ENCODE assay signal across 17 cellular contexts in genomic region chr19:40423227-40423566, GRCh38. TPM values are rescaled to one million over a fixed set of nuclear protein-coding genes. Genes with fewer than 3 reads are reported as not detected.
DNase-seq lines count a peak whose midpoint lies in the region; ATAC-seq and TF ChIP-seq lines count a peak whose summit lies in the region.
"Had no signal": no experiment of that assay in that cellular context is flagged by ENCODE, and none has a peak within 500 bp of the region (broad histone marks: within the 10 kb centered on the region; RNA-seq: fewer than 3 reads in every experiment).

No MANE protein-coding gene starts in this region.

- H3K27me3 Mint-ChIP-seq in chondrocyte (ENCODE audit: low read depth) (no peaks in the 10 kb centered on the region), nephron (ENCODE audit: low read depth) (no peaks in the 10 kb centered on the region)

- TF ChIP-seq EP300 in upper lobe of left lung (IDR thresholded peaks at IDR 0.05) = no peak

- 83 to 85% methylated on average over 13 to 14 of the region's 14 CpGs for WGBS in upper lobe of left lung, 2 donors

- H3K9me3 ChIP-seq in left ventricle myocardium inferior (replicated peaks) (no peaks in the 10 kb centered on the region), upper lobe of left lung (no peaks in the 10 kb centered on the region)
- H3K9me3 ChIP-seq: testis had no signal

- no peaks in the 10 kb centered on the region for H3K27me3 ChIP-seq in left ventricle myocardium inferior (ENCODE audit: low read depth)
- no peaks in the 10 kb centered on the region for H3K27me3 ChIP-seq in upper lobe of left lung
- H3K27me3 ChIP-seq: testis had no signal

- no peak for DNase-seq in left ventricle myocardium inferior
- DNase-seq in Right ventricle myocardium superior = no peak
- DNase-seq in chondrocyte (ENCODE audit: low spot score) = no peak
- no peak for DNase-seq in upper lobe of left lung
- no peak for DNase-seq in NCI-H1417 treated with DMSO at 0.1 percent for 48 hours (lab: John Stamatoyannopoulos, UW)
- DNase-seq: activated CD4-positive, alpha-beta T cell treated with anti-CD3 and anti-CD28 coated beads, Interleukin-2, amount 50 U/mL, for 1 hour; activated effector memory CD4-positive, alpha-beta T cell treated with Interleukin-2 at 50 U/mL for 16 hours; DMS153; NCI-H2081; NCI-H69; nucleus accumbens; RPMI8226; T-helper 9 cell; testis had no signal

- H3K27ac Mint-ChIP-seq in chondrocyte (ENCODE audit: unreplicated experiment) (peak overlapping the region; percentile 27), nephron (no peak overlapping the region)

- H3K4me1 Mint-ChIP-seq in chondrocyte (ENCODE audit: low read depth) = peaks cover 31% of the 10 kb centered on the region
- peaks cover 30% of the 10 kb centered on the region for H3K4me1 Mint-ChIP-seq in nephron

- ATAC-seq in Right ventricle myocardium superior (ENCODE audit: poor library complexity) (no peak), upper lobe of left lung (ENCODE audit: low FRiP score in 2 of 2) (no peak), SK-N-SH treated with all-trans-retinoic acid at 6 μM for 48 hours (no peak), GM21737 (IDR thresholded peaks at IDR 0.05; ENCODE audit: unreplicated experiment) (no peak)

- peak overlapping the region; percentile 99 for H3K27ac ChIP-seq in left ventricle myocardium inferior (replicated peaks)
- peak overlapping the region; percentile 97 to 100 (median 99) for H3K27ac ChIP-seq in upper lobe of left lung

- intact Hi-C loops in left ventricle myocardium inferior (cut with micrococcal nuclease) = no loop called here
- intact Hi-C loops in Right ventricle myocardium superior (cut with DNase I) = no loop called here

- peaks cover 13% of the 10 kb centered on the region for H3K36me3 ChIP-seq in left ventricle myocardium inferior
- H3K36me3 ChIP-seq in upper lobe of left lung = peaks cover 9 to 21% (median 11%) of the 10 kb centered on the region in 4 donors

- H3K4me3 Mint-ChIP-seq in chondrocyte (ENCODE audit: unreplicated experiment) (no peak overlapping the region), nephron (peak overlapping the region in 2 of 3 experiments; percentile 12 to 19)

- H3K4me1 ChIP-seq in left ventricle myocardium inferior (peaks cover 64% of the 10 kb centered on the region), upper lobe of left lung (peaks cover 51 to 63% (median 60%) of the 10 kb centered on the region in 4 donors)

- no peak for TF ChIP-seq POLR2A in upper lobe of left lung (IDR thresholded peaks at IDR 0.05)

- TF ChIP-seq CTCF in left ventricle myocardium inferior (IDR thresholded peaks at IDR 0.05; ENCODE audit: borderline replicate concordance) (no peak), chondrocyte (IDR thresholded peaks at IDR 0.05) (no peak), nephron (IDR thresholded peaks at IDR 0.05; ENCODE audit: unreplicated experiment in 3 of 3) (no peak), upper lobe of left lung (IDR thresholded peaks at IDR 0.05) (no peak)

- H3K36me3 Mint-ChIP-seq in chondrocyte (ENCODE audit: low read depth) (peaks cover 6% of the 10 kb centered on the region), nephron (ENCODE audit: low read depth) (peaks cover 6% of the 10 kb centered on the region)

- no peaks in the 10 kb centered on the region for H3K9me3 Mint-ChIP-seq in chondrocyte (ENCODE audit: low read depth)
- no peaks in the 10 kb centered on the region for H3K9me3 Mint-ChIP-seq in nephron

- peak overlapping the region; percentile 97 for H3K4me3 ChIP-seq in left ventricle myocardium inferior
- peak overlapping the region in 1 of 4 donors; percentile 75 for H3K4me3 ChIP-seq in upper lobe of left lung
- H3K4me3 ChIP-seq: testis had no signal

TF ChIP-seq in SK-N-SH treated with all-trans-retinoic acid at 6 μM for 48 hours, 23 proteins besides CTCF, POLR2A, EP300 and RAD21:
- TF ChIP-seq RARB (CRISPR knock-in tag; IDR thresholded peaks at IDR 0.05) = no peak
- TF ChIP-seq, protein P1, sequence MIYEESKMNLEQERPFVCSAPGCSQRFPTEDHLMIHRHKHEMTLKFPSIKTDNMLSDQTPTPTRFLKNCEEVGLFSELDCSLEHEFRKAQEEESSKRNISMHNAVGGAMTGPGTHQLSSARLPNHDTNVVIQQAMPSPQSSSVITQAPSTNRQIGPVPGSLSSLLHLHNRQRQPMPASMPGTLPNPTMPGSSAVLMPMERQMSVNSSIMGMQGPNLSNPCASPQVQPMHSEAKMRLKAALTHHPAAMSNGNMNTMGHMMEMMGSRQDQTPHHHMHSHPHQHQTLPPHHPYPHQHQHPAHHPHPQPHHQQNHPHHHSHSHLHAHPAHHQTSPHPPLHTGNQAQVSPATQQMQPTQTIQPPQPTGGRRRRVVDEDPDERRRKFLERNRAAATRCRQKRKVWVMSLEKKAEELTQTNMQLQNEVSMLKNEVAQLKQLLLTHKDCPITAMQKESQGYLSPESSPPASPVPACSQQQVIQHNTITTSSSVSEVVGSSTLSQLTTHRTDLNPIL (CRISPR knock-in tag; IDR thresholded peaks at IDR 0.05; ENCODE audit: low read depth) = no peak
- no peak for TF ChIP-seq ARNTL (CRISPR knock-in tag; IDR thresholded peaks at IDR 0.05; ENCODE audit: borderline replicate concordance, low read depth)
- TF ChIP-seq GLIS3 (CRISPR knock-in tag; IDR thresholded peaks at IDR 0.05) = no peak
- TF ChIP-seq ZNF565 (CRISPR knock-in tag; conservative IDR thresholded peaks at IDR 0.05; ENCODE audit: low read depth) = no peak
- no peak for TF ChIP-seq ZNF70 (CRISPR knock-in tag; IDR thresholded peaks at IDR 0.05)
- TF ChIP-seq ESRRG (CRISPR knock-in tag; IDR thresholded peaks at IDR 0.05) = no peak
- TF ChIP-seq ZNF8 (CRISPR knock-in tag; IDR thresholded peaks at IDR 0.05) = no peak
- TF ChIP-seq ZC3H10 (CRISPR knock-in tag; IDR thresholded peaks at IDR 0.05) = no peak
- TF ChIP-seq, protein P2, sequence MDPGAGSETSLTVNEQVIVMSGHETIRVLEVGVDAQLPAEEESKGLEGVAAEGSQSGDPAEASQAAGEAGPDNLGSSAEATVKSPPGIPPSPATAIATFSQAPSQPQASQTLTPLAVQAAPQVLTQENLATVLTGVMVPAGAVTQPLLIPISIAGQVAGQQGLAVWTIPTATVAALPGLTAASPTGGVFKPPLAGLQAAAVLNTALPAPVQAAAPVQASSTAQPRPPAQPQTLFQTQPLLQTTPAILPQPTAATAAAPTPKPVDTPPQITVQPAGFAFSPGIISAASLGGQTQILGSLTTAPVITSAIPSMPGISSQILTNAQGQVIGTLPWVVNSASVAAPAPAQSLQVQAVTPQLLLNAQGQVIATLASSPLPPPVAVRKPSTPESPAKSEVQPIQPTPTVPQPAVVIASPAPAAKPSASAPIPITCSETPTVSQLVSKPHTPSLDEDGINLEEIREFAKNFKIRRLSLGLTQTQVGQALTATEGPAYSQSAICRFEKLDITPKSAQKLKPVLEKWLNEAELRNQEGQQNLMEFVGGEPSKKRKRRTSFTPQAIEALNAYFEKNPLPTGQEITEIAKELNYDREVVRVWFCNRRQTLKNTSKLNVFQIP (CRISPR knock-in tag; IDR thresholded peaks at IDR 0.05; ENCODE audit: borderline replicate concordance, low read depth) = no peak
- TF ChIP-seq BACH2 (CRISPR knock-in tag; IDR thresholded peaks at IDR 0.05; ENCODE audit: borderline replicate concordance) = no peak
- TF ChIP-seq ISL1 (CRISPR knock-in tag; IDR thresholded peaks at IDR 0.05) = no peak
- TF ChIP-seq, protein P3, sequence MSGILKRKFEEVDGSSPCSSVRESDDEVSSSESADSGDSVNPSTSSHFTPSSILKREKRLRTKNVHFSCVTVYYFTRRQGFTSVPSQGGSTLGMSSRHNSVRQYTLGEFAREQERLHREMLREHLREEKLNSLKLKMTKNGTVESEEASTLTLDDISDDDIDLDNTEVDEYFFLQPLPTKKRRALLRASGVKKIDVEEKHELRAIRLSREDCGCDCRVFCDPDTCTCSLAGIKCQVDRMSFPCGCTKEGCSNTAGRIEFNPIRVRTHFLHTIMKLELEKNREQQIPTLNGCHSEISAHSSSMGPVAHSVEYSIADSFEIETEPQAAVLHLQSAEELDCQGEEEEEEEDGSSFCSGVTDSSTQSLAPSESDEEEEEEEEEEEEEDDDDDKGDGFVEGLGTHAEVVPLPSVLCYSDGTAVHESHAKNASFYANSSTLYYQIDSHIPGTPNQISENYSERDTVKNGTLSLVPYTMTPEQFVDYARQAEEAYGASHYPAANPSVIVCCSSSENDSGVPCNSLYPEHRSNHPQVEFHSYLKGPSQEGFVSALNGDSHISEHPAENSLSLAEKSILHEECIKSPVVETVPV (CRISPR knock-in tag; IDR thresholded peaks at IDR 0.05) = no peak
- no peak for TF ChIP-seq SNAI2 (CRISPR knock-in tag; IDR thresholded peaks at IDR 0.05)

RNA-seq across cellular contexts. Expression of gene SERTAD1, which starts 2.6 kb away (rescaled TPM):
- total RNA-seq in left ventricle myocardium inferior (9.2 TPM), Right ventricle myocardium superior (10.9 TPM), chondrocyte (13.0 to 14.8 TPM (median 14.5 TPM) in 3 replicates), upper lobe of left lung (10 to 100 TPM in 4 of 6 donors, 1 to 10 TPM in 2; 2.1 to 37.5 (median 18.4) TPM)

RNA-seq across cellular contexts. Expression of gene PRX, which starts 10.0 kb away (rescaled TPM):
- total RNA-seq in left ventricle myocardium inferior (3.3 TPM), Right ventricle myocardium superior (3.8 TPM), chondrocyte (3.6 to 4.9 TPM (median 4.5 TPM) in 3 replicates), upper lobe of left lung (100 to 1,000 TPM in 1 of 6 donors, 10 to 100 TPM in 5; 30.1 to 146 (median 51.5) TPM)

RNA-seq across cellular contexts. Expression of gene SERTAD3, which starts 20.9 kb away (rescaled TPM):
- total RNA-seq in left ventricle myocardium inferior = 16.2 TPM
- 22.7 TPM for total RNA-seq in Right ventricle myocardium superior
- total RNA-seq in chondrocyte = 36.7 to 43.6 TPM (median 40.3 TPM) in 3 replicates
- total RNA-seq in upper lobe of left lung = 10 to 100 TPM in 5 of 6 donors, 1 to 10 TPM in 1; 8.9 to 44.5 (median 21.9) TPM

RNA-seq across cellular contexts. Expression of gene HIPK4, which starts 33.2 kb away (rescaled TPM):
- total RNA-seq in left ventricle myocardium inferior (not detected), Right ventricle myocardium superior (not detected), chondrocyte (0.20 to 0.53 TPM (median 0.46 TPM) in 3 replicates), upper lobe of left lung (1 to 10 TPM in 1 of 6 donors, under 1 TPM in 4, not detected in 1; 0.17 to 1.0 (median 0.46) TPM)

RNA-seq across cellular contexts. Expression of gene BLVRB, which starts 42.3 kb away (rescaled TPM):
- 91.3 TPM for total RNA-seq in left ventricle myocardium inferior
- 117 TPM for total RNA-seq in Right ventricle myocardium superior
- total RNA-seq in chondrocyte = 48.3 to 53.9 TPM (median 53.1 TPM) in 3 replicates
- 100 to 1,000 TPM in 5 of 6 donors, 10 to 100 TPM in 1; 77.5 to 379 (median 223) TPM for total RNA-seq in upper lobe of left lung
